Comparison of ENCODE assay signal across 8 cellular contexts in genomic region chr5:91101777-91102379, GRCh38.
DNase-seq lines count a peak whose midpoint lies in the region; ATAC-seq, FAIRE-seq and TF ChIP-seq lines count a peak whose summit lies in the region.

No MANE protein-coding gene starts in this region.

- H3K27ac ChIP-seq in ovary: no peak overlapping the region

- peak; percentile 59 to 85 (median 83) for TF ChIP-seq CTCF in ovary (IDR thresholded peaks at IDR 0.05)

- no peaks in the 10 kb centered on the region for H3K9me3 Mint-ChIP-seq in activated naive CD4-positive, alpha-beta T cell treated with anti-CD3 and anti-CD28 coated beads, Interleukin-2, amount 10 ng/mL, durations not matched to agents 7 days and 5 days

- intact Hi-C loops in ovary (cut with DNase I): loop anchor here (1.0 to 10.0 kb wide), 4 partner anchors 279 to 284 kb away; partner anchors contain the start of gene ARRDC3 (in 1 of the 4)

- H3K4me1 ChIP-seq in ovary (ENCODE audit: insufficient read depth): no peaks in the 10 kb centered on the region

- H3K4me1 Mint-ChIP-seq in activated naive CD4-positive, alpha-beta T cell treated with anti-CD3 and anti-CD28 coated beads, Interleukin-2, amount 10 ng/mL, durations not matched to agents 7 days and 5 days: no peaks in the 10 kb centered on the region

- peak; percentile 99 for ATAC-seq in GM21786 (IDR thresholded peaks at IDR 0.05; ENCODE audit: unreplicated experiment)

- FAIRE-seq in RCC 7860 (lab: Jason Lieb, UNC): peak; percentile 72

- no peaks in the 10 kb centered on the region for H3K36me3 Mint-ChIP-seq in activated naive CD4-positive, alpha-beta T cell treated with anti-CD3 and anti-CD28 coated beads, Interleukin-2, amount 10 ng/mL, durations not matched to agents 7 days and 5 days

- WGBS in ovary, 3 donors: 38 to 44% (median 42%) methylated on average over 7 of the region's 7 CpGs

- TF ChIP-seq POLR2A in ovary (IDR thresholded peaks at IDR 0.05): no peak

- no peaks in the 10 kb centered on the region for H3K9me3 ChIP-seq in ovary

- TF ChIP-seq EP300 in ovary (IDR thresholded peaks at IDR 0.05): no peak

- H3K4me3 Mint-ChIP-seq in activated naive CD4-positive, alpha-beta T cell treated with anti-CD3 and anti-CD28 coated beads, Interleukin-2, amount 10 ng/mL, durations not matched to agents 7 days and 5 days: no peak overlapping the region

- DNase-seq in GM04504 (ENCODE audit: low read depth) (peak; percentile 68), KBM-7 (peak; percentile 80), RCC 7860 (ENCODE audit: low spot score) (peak; percentile 58), glomerular visceral epithelial cell (ENCODE audit: extremely low spot score) (peak; percentile 80), ovary (peak; percentile 70 to 83 (median 72)), OCI-M2 (lab: John Stamatoyannopoulos, UW; ENCODE audit: unreplicated experiment) (no peak)
- peak; percentile 66 for DNase-seq in activated naive CD4-positive, alpha-beta T cell treated with anti-CD3 and anti-CD28 coated beads, Interleukin-2, amount 10 ng/mL, durations not matched to agents 7 days and 5 days

- no peaks in the 10 kb centered on the region for H3K36me3 ChIP-seq in ovary

- in situ Hi-C loops in KBM-7 (cut with MboI; ENCODE audit: low pct_unique_long_range_greater_than_20kb, low sequenced_read_pairs): loop anchor here (25.0 kb wide), 1 partner anchor 285 kb away; the partner anchor contains the start of gene ARRDC3

- no peak overlapping the region for H3K27ac Mint-ChIP-seq in activated naive CD4-positive, alpha-beta T cell treated with anti-CD3 and anti-CD28 coated beads, Interleukin-2, amount 10 ng/mL, durations not matched to agents 7 days and 5 days

- CTCF ChIA-PET in activated naive CD4-positive, alpha-beta T cell treated with anti-CD3 and anti-CD28 coated beads, Interleukin-2, amount 10 ng/mL, durations not matched to agents 7 days and 5 days (lab: Charles Lee): interaction anchor here (4.6 kb wide), 1 partner anchor 283 kb away, joined by 35 read pairs; no protein-coding TSS in a partner anchor

- H3K27me3 ChIP-seq in ovary: no peaks in the 10 kb centered on the region

- H3K4me3 ChIP-seq in ovary: no peak overlapping the region

- H3K27me3 Mint-ChIP-seq in activated naive CD4-positive, alpha-beta T cell treated with anti-CD3 and anti-CD28 coated beads, Interleukin-2, amount 10 ng/mL, durations not matched to agents 7 days and 5 days: peaks cover 12% of the 10 kb centered on the region
